In genomic region chr1:5432436-5432835, GRCh38 we compare ENCODE assay signal across 1 cellular context.
A peak's percentile ranks its signal among the peaks of the same experiment; 100 is the strongest.
TF ChIP-seq lines count a peak whose summit lies in the region.

No MANE protein-coding gene starts in this region.

TF ChIP-seq in K562, 482 proteins besides CTCF, POLR2A, EP300 and RAD21:
- TF ChIP-seq PRDM10 (IDR thresholded peaks at IDR 0.05; ENCODE audit: partially characterized antibody) (peak; percentile 67), MYBL2 (IDR thresholded peaks at IDR 0.05; ENCODE audit: low read depth) (no peak), MYBL2 (CRISPR knock-in tag; IDR thresholded peaks at IDR 0.05; ENCODE audit: borderline replicate concordance) (no peak)
TF ChIP-seq in K562: peak in this region for 1.
